ENCODE assay signal across 31 cellular contexts in the genomic region with DNA sequence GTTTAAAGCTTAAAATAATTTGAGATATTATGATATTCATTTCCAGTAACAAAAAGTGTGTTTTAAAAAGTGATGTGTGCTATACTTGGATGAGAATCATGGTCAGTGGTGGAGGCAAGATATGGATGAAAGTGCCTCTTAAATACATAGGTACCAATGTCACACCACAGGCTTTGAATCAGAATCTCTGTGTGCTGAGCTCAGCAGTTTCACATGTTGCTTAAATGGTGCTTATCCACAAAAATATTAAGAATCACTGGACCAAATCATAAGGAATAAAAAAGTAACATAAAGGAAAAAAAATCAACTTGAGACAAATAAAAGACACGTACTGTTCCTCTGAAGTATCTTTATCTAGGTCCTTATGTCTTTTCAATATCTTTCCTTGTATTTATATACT.
"Had no signal": no experiment of that assay in that cellular context is flagged by ENCODE, and none has a peak within 500 bp of the region (broad histone marks: within the 10 kb centered on the region; RNA-seq: fewer than 3 reads in every experiment).

No MANE protein-coding gene starts in this region.

- ATAC-seq: natural killer cell; psoas muscle; right cardiac atrium; sciatic nerve; stimulated activated naive CD8-positive, alpha-beta T cell treated with anti-CD3 and anti-CD28 coated beads, Interleukin-15, amount 100 ng/mL, for 72 hours; stimulated activated naive CD8-positive, alpha-beta T cell treated with anti-CD3 and anti-CD28 coated beads, Interleukin-15, Interleukin-2, amounts not matched to agents 100 U/mL and 50 U/mL, for 24 hours had no signal

- H3K27me3 Mint-ChIP-seq: progenitor cell of endocrine pancreas; stimulated activated memory B cell treated with anti-CD40 and anti-IgM and Interleukin-4, amounts not matched to agents 10 μg/mL and 1 μg/mL and 100 μg/mL, for 72 hours; stimulated activated naive CD8-positive, alpha-beta T cell treated with anti-CD3 and anti-CD28 coated beads, Interleukin-15, amount 100 ng/mL, for 72 hours had no signal

- H3K36me3 ChIP-seq: neural progenitor cell, ovary, spleen, suprapubic skin, tibial artery, transverse colon, upper lobe of left lung, vagina had no signal

- H3K4me3 ChIP-seq: neural progenitor cell, ovary, psoas muscle, skin epidermis, smooth muscle cell, spleen, suprapubic skin, testis, tibial artery, transverse colon, upper lobe of left lung, vagina had no signal

- H3K36me3 Mint-ChIP-seq: natural killer cell; neural progenitor cell; stimulated activated memory B cell treated with anti-CD40 and anti-IgM and Interleukin-4, amounts not matched to agents 10 μg/mL and 1 μg/mL and 100 μg/mL, for 72 hours had no signal

- H3K9me3 Mint-ChIP-seq: neural progenitor cell had no signal

- H3K27me3 ChIP-seq: neural progenitor cell, ovary, spleen, suprapubic skin, testis, tibial artery, transverse colon, upper lobe of left lung, vagina had no signal

- H3K9me3 ChIP-seq: ovary, psoas muscle, suprapubic skin, testis, tibial artery, transverse colon, upper lobe of left lung, vagina had no signal

- H3K4me1 ChIP-seq: neural progenitor cell, parathyroid adenoma, psoas muscle, spleen, suprapubic skin, testis, tibial artery, transverse colon, upper lobe of left lung, vagina had no signal

- H3K9ac ChIP-seq: neural progenitor cell, parathyroid adenoma had no signal

- H2AFZ ChIP-seq: neural progenitor cell, parathyroid adenoma had no signal

- H3K79me2 ChIP-seq: parathyroid adenoma had no signal

- FAIRE-seq: urothelium cell line had no signal

- H3K4me3 Mint-ChIP-seq: natural killer cell; nephron; neural progenitor cell; stimulated activated memory B cell treated with anti-CD40 and anti-IgM and Interleukin-4, amounts not matched to agents 10 μg/mL and 1 μg/mL and 100 μg/mL, for 72 hours; stimulated activated naive CD8-positive, alpha-beta T cell treated with anti-CD3 and anti-CD28 coated beads, Interleukin-15, amount 100 ng/mL, for 72 hours had no signal

- H3K27ac ChIP-seq: neural progenitor cell, ovary, parathyroid adenoma, psoas muscle, skin epidermis, spleen, suprapubic skin, testis, tibial artery, transverse colon, upper lobe of left lung, vagina had no signal

- H3K4me1 Mint-ChIP-seq: natural killer cell; neural progenitor cell; stimulated activated memory B cell treated with anti-CD40 and anti-IgM and Interleukin-4, amounts not matched to agents 10 μg/mL and 1 μg/mL and 100 μg/mL, for 72 hours; stimulated activated naive CD8-positive, alpha-beta T cell treated with anti-CD3 and anti-CD28 coated beads, Interleukin-15, amount 100 ng/mL, for 72 hours had no signal

- DNase-seq: natural killer cell; occipital lobe; ovary; posterior cingulate gyrus; psoas muscle; right cardiac atrium; spleen; stimulated activated CD4-positive, alpha-beta T cell treated with anti-CD3 and anti-CD28 coated beads, Interleukin-12 subunit alpha, Interleukin-12 subunit beta, amount 100 ng/mL, for 4 hours; stimulated activated CD4-positive, alpha-beta T cell treated with anti-CD3 and anti-CD28 coated beads, Interleukin-1b, Interleukin-23, amount 100 ng/mL, for 48 hours; stimulated activated CD4-positive, alpha-beta T cell treated with anti-CD3 and anti-CD28 coated beads, Interleukin-4, amount 100 ng/mL, for 1 hour; stimulated activated CD4-positive, alpha-beta T cell treated with anti-CD3 and anti-CD28 coated beads, Interleukin-4, amount 100 ng/mL, for 4 hours; stimulated activated CD8-positive, alpha-beta memory T cell treated with anti-CD3 and anti-CD28 coated beads, Interleukin-4, amount 100 ng/mL, for 48 hours; stimulated activated naive CD4-positive, alpha-beta T cell; stimulated activated naive CD8-positive, alpha-beta T cell treated with anti-CD3 and anti-CD28 coated beads, Interleukin-15, amount 100 ng/mL, for 72 hours; stimulated activated naive CD8-positive, alpha-beta T cell treated with anti-CD3 and anti-CD28 coated beads, Interleukin-15, Interleukin-2, amounts not matched to agents 100 U/mL and 50 U/mL, for 24 hours; substantia nigra; testis; tibial artery; transverse colon had no signal

- H3K27ac Mint-ChIP-seq: natural killer cell; nephron; neural progenitor cell; progenitor cell of endocrine pancreas; stimulated activated memory B cell treated with anti-CD40 and anti-IgM and Interleukin-4, amounts not matched to agents 10 μg/mL and 1 μg/mL and 100 μg/mL, for 72 hours; stimulated activated naive CD8-positive, alpha-beta T cell treated with anti-CD3 and anti-CD28 coated beads, Interleukin-15, amount 100 ng/mL, for 72 hours had no signal

- H3K4me2 ChIP-seq: neural progenitor cell, smooth muscle cell had no signal
